9 cellular contexts compared by ENCODE assay signal in genomic region chr2:47310801-47311560, GRCh38. TPM values are rescaled to one million over a fixed set of nuclear protein-coding genes. Genes with fewer than 3 reads are reported as not detected.
DNase-seq lines count a peak whose midpoint lies in the region; ATAC-seq and TF ChIP-seq lines count a peak whose summit lies in the region.
"Had no signal": no experiment of that assay in that cellular context is flagged by ENCODE, and none has a peak within 500 bp of the region (broad histone marks: within the 10 kb centered on the region; RNA-seq: fewer than 3 reads in every experiment).

No MANE protein-coding gene starts in this region.

- TF ChIP-seq CTCF in endodermal cell (conservative IDR thresholded peaks at IDR 0.05) (no peak), GM13976 (IDR thresholded peaks at IDR 0.05; ENCODE audit: borderline replicate concordance, control extremely low read depth, extremely low read depth, insufficient read depth, missing control alignments) (no peak)

- ATAC-seq in HG03521 (IDR thresholded peaks at IDR 0.05; ENCODE audit: unreplicated experiment) = peak; percentile 2

- WGBS in endodermal cell (ENCODE audit: insufficient coverage in 1 of 2, insufficient read length in 1 of 2), 2 experiments = 67 to 90% methylated on average over 10 to 13 of the region's 13 CpGs

- H3K4me3 Mint-ChIP-seq in endodermal cell = no peak overlapping the region

- no peak overlapping the region for H3K9ac ChIP-seq in endodermal cell (ENCODE audit: extremely low read depth, low read length, poor library complexity, severe bottlenecking)

- H3K36me3 Mint-ChIP-seq in endodermal cell (ENCODE audit: low read depth) = peaks cover 1% of the 10 kb centered on the region

- H3K4me1 ChIP-seq in endodermal cell (ENCODE audit: control insufficient read depth, insufficient read depth, low read length) = peaks cover 13% of the 10 kb centered on the region

- H3K27ac ChIP-seq in endodermal cell (ENCODE audit: low read depth, low read length) = peak overlapping the region; percentile 86

- H3K4me3 ChIP-seq in endodermal cell (ENCODE audit: low read length) = no peak overlapping the region

- H3K9me3 ChIP-seq in endodermal cell (ENCODE audit: control insufficient read depth, low read length) = no peaks in the 10 kb centered on the region

- no peaks in the 10 kb centered on the region for H3K9me3 Mint-ChIP-seq in endodermal cell

- H3K27me3 Mint-ChIP-seq in endodermal cell (ENCODE audit: insufficient read depth) = peaks cover 84% of the 10 kb centered on the region

- in situ Hi-C loops in GM13976 (cut with MboI; ENCODE audit: low sequenced_read_pairs, unreplicated experiment) = loop anchor here (25.0 kb wide), 1 partner anchor 674 kb away; no protein-coding TSS in a partner anchor

- H3K4me1 Mint-ChIP-seq in endodermal cell = peaks cover 27% of the 10 kb centered on the region

- no peaks in the 10 kb centered on the region for H3K36me3 ChIP-seq in endodermal cell (ENCODE audit: control insufficient read depth, insufficient read depth, low read length)

- peaks cover 61% of the 10 kb centered on the region for H3K27me3 ChIP-seq in endodermal cell (ENCODE audit: control insufficient read depth, insufficient read depth, low read length, poor library complexity, severe bottlenecking)

- DNase-seq in NCI-H345 (lab: John Stamatoyannopoulos, UW) (peak; percentile 48), NCI-H345 treated with DMSO at 0.1 percent for 48 hours (lab: John Stamatoyannopoulos, UW; ENCODE audit: unreplicated experiment) (no peak), endodermal cell (no peak), putamen (ENCODE audit: low spot score) (peak; percentile 96), NCI-H2081 (lab: John Stamatoyannopoulos, UW) (no peak), GM13976 (ENCODE audit: low spot score) (no peak)
- no peak for DNase-seq in activated T-cell treated with anti-CD3 and anti-CD28 coated beads, Interleukin-2, amount 50 U/mL, for 48 hours

- peak overlapping the region; percentile 27 for H3K27ac Mint-ChIP-seq in endodermal cell

RNA-seq across cellular contexts. Expression of gene EPCAM, which starts 58.1 kb away (rescaled TPM):
- total RNA-seq in endodermal cell = 100 to 1,000 TPM; 523 to 543 TPM
- 76.7 TPM for polyA plus RNA-seq in endodermal cell (2013, experiment 1 of 2)
- 65.5 TPM for polyA plus RNA-seq in endodermal cell (2013, experiment 2 of 2)
- total RNA-seq: mononuclear cell had no signal

Comparison
In these comparisons a context has a peak if more than half of its experiments do, and no peak if none do; other contexts are left out.
1. DNase-seq: peak in NCI-H345 (single experiment) and putamen (single experiment); none in NCI-H345 treated with DMSO at 0.1 percent for 48 hours (single experiment), endodermal cell (single experiment), NCI-H2081 (0 of 2), GM13976 (single experiment) and activated T-cell treated with anti-CD3 and anti-CD28 coated beads, Interleukin-2, amount 50 U/mL, for 48 hours (0 of 2).